28 cellular contexts compared by ENCODE assay signal in genomic region chr11:115127790-115128189, GRCh38.
"Had no signal": no experiment of that assay in that cellular context is flagged by ENCODE, and none has a peak within 500 bp of the region (broad histone marks: within the 10 kb centered on the region; RNA-seq: fewer than 3 reads in every experiment).

No MANE protein-coding gene starts in this region.

- ATAC-seq: natural killer cell; psoas muscle; right cardiac atrium; sciatic nerve; stimulated activated naive B cell treated with anti-CD40 and anti-IgM and Interleukin-4, amounts not matched to agents 10 μg/mL and 1 μg/mL and 100 μg/mL, for 72 hours had no signal

- DNase-seq: natural killer cell; occipital lobe; ovary; psoas muscle; right cardiac atrium; spleen; stimulated activated CD4-positive, alpha-beta T cell treated with anti-CD3 and anti-CD28 coated beads, Interleukin-12 subunit alpha, Interleukin-12 subunit beta, amount 100 ng/mL, for 4 hours; stimulated activated CD4-positive, alpha-beta T cell treated with anti-CD3 and anti-CD28 coated beads, Interleukin-1b, Interleukin-23, amount 100 ng/mL, for 48 hours; stimulated activated CD4-positive, alpha-beta T cell treated with anti-CD3 and anti-CD28 coated beads, Interleukin-4, amount 100 ng/mL, for 1 hour; stimulated activated CD4-positive, alpha-beta T cell treated with anti-CD3 and anti-CD28 coated beads, Interleukin-4, amount 100 ng/mL, for 4 hours; stimulated activated CD8-positive, alpha-beta memory T cell treated with anti-CD3 and anti-CD28 coated beads, Interleukin-4, amount 100 ng/mL, for 48 hours; stimulated activated naive B cell treated with anti-CD40 and anti-IgM and Interleukin-4, amounts not matched to agents 10 μg/mL and 1 μg/mL and 100 μg/mL, for 72 hours; stimulated activated naive CD4-positive, alpha-beta T cell treated with Interleukin-2 at 50 U/mL for 16 hours; stomach; thyroid gland; trophoblast cell; upper lobe of left lung had no signal

- H3K36me3 Mint-ChIP-seq: natural killer cell; neural progenitor cell; stimulated activated naive B cell treated with anti-CD40 and anti-IgM and Interleukin-4, amounts not matched to agents 10 μg/mL and 1 μg/mL and 100 μg/mL, for 72 hours had no signal

- H3K36me3 ChIP-seq: neural progenitor cell, ovary, spleen, stomach, thoracic aorta, thyroid gland, tibial nerve, upper lobe of left lung, vagina had no signal

- H3K4me1 ChIP-seq: parathyroid adenoma, psoas muscle, spleen, tibial nerve, upper lobe of left lung, vagina had no signal

- H3K27ac ChIP-seq: neural progenitor cell, ovary, parathyroid adenoma, psoas muscle, skin epidermis, spleen, stomach, thoracic aorta, thyroid gland, tibial nerve, upper lobe of left lung, vagina had no signal

- H3K4me1 Mint-ChIP-seq: natural killer cell had no signal

- H3K4me3 Mint-ChIP-seq: natural killer cell; nephron; neural progenitor cell; stimulated activated naive CD8-positive, alpha-beta T cell treated with anti-CD3 and anti-CD28 coated beads, Interleukin-15, Interleukin-2, amounts not matched to agents 100 ng/mL and 50 ng/mL, for 24 hours had no signal

- H3K27ac Mint-ChIP-seq: natural killer cell; nephron; neural progenitor cell; progenitor cell of endocrine pancreas; stimulated activated naive CD8-positive, alpha-beta T cell treated with anti-CD3 and anti-CD28 coated beads, Interleukin-15, Interleukin-2, amounts not matched to agents 100 ng/mL and 50 ng/mL, for 24 hours had no signal

- H3K9me3 Mint-ChIP-seq: natural killer cell; nephron; stimulated activated naive CD8-positive, alpha-beta T cell treated with anti-CD3 and anti-CD28 coated beads, Interleukin-15, Interleukin-2, amounts not matched to agents 100 ng/mL and 50 ng/mL, for 24 hours had no signal

- H3K4me3 ChIP-seq: neural progenitor cell, ovary, psoas muscle, skin epidermis, smooth muscle cell, spleen, stomach, thoracic aorta, thyroid gland, tibial nerve, upper lobe of left lung, vagina had no signal

- H3K27me3 ChIP-seq: neural progenitor cell, ovary, spleen, thyroid gland, tibial nerve, upper lobe of left lung, vagina had no signal

- H3K9me3 ChIP-seq: ovary, psoas muscle, spleen, stomach, thoracic aorta, thyroid gland, tibial nerve, upper lobe of left lung, vagina had no signal
